1 cellular context compared by ENCODE assay signal in the genomic region with DNA sequence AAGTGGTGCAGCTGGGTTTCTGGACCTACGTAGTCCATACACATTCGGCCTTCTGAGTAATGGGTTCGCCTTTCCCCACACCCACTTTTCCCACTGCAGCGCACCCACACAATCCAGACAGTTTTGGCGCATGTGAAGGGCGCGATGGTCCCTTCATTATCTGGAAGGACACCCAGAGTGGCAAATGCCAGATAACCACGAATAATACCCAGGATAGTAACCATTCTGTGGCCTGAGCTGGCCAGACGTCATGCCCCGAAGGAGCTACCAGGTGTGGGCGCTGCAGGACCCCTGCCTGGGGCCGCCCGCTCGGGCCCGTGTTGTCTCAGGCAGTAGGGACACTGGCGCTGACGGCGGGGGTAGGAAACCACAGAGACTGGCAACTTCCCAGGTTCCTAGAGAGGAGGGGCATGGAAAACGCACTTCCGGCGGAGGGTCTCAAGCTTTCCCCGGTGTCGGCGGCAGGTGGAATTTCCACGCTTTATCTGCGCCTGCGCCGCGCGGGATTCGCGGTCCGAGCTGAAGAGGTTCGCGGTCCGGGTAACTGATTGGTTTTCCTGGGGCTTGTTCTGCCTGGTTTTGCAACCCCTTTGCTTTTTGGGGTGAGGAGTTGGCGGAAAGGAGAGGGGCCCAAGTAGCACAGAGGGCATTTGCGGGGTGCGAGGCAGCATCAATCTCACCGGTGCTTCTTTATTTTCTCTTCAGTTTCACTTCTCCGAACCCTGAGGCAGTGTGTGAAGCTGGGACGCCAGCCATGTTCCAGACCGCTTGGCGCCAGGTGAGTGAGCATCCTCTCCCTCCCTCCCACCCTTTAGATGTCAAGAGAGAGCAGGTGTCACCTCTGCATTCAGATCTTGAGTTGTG.
TF ChIP-seq lines count a peak whose summit lies in the region.

A gene (plus strand): TSS at position 441 of the 864 bp plus-strand sequence. CDS start 314 bp downstream, at position 755.

TF ChIP-seq in HEK293, 187 proteins besides CTCF, POLR2A, EP300 and RAD21 (continued from another document):
- TF ChIP-seq, protein P1, sequence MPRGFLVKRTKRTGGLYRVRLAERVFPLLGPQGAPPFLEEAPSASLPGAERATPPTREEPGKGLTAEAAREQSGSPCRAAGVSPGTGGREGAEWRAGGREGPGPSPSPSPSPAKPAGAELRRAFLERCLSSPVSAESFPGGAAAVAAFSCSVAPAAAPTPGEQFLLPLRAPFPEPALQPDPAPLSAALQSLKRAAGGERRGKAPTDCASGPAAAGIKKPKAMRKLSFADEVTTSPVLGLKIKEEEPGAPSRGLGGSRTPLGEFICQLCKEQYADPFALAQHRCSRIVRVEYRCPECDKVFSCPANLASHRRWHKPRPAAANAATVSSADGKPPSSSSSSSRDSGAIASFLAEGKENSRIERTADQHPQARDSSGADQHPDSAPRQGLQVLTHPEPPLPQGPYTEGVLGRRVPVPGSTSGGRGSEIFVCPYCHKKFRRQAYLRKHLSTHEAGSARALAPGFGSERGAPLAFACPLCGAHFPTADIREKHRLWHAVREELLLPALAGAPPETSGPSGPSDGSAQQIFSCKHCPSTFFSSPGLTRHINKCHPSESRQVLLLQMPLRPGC (tag by site-specific recombination; IDR thresholded peaks at IDR 0.05): no peak
- TF ChIP-seq ZBTB48 (tag by site-specific recombination; IDR thresholded peaks at IDR 0.05): no peak; the same call in 1 of the 2 replicates
- peak; percentile 77 for TF ChIP-seq ZNF341 (tag by site-specific recombination; IDR thresholded peaks at IDR 0.05; ENCODE audit: low read depth)
- no peak for TF ChIP-seq ZNF561 (tag by site-specific recombination; IDR thresholded peaks at IDR 0.05; ENCODE audit: borderline replicate concordance)
- TF ChIP-seq, protein P2, sequence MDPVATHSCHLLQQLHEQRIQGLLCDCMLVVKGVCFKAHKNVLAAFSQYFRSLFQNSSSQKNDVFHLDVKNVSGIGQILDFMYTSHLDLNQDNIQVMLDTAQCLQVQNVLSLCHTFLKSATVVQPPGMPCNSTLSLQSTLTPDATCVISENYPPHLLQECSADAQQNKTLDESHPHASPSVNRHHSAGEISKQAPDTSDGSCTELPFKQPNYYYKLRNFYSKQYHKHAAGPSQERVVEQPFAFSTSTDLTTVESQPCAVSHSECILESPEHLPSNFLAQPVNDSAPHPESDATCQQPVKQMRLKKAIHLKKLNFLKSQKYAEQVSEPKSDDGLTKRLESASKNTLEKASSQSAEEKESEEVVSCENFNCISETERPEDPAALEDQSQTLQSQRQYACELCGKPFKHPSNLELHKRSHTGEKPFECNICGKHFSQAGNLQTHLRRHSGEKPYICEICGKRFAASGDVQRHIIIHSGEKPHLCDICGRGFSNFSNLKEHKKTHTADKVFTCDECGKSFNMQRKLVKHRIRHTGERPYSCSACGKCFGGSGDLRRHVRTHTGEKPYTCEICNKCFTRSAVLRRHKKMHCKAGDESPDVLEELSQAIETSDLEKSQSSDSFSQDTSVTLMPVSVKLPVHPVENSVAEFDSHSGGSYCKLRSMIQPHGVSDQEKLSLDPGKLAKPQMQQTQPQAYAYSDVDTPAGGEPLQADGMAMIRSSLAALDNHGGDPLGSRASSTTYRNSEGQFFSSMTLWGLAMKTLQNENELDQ (tag by site-specific recombination; IDR thresholded peaks at IDR 0.05; ENCODE audit: low read depth): no peak
- TF ChIP-seq ZNF555 (tag by site-specific recombination; conservative IDR thresholded peaks at IDR 0.05): no peak
- TF ChIP-seq MEIS1 (CRISPR knock-in tag; IDR thresholded peaks at IDR 0.05; ENCODE audit: borderline replicate concordance): no peak
- no peak for TF ChIP-seq ZNF404 (tag by site-specific recombination; IDR thresholded peaks at IDR 0.05)
- TF ChIP-seq, protein P3, sequence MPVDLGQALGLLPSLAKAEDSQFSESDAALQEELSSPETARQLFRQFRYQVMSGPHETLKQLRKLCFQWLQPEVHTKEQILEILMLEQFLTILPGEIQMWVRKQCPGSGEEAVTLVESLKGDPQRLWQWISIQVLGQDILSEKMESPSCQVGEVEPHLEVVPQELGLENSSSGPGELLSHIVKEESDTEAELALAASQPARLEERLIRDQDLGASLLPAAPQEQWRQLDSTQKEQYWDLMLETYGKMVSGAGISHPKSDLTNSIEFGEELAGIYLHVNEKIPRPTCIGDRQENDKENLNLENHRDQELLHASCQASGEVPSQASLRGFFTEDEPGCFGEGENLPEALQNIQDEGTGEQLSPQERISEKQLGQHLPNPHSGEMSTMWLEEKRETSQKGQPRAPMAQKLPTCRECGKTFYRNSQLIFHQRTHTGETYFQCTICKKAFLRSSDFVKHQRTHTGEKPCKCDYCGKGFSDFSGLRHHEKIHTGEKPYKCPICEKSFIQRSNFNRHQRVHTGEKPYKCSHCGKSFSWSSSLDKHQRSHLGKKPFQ (tag by site-specific recombination; IDR thresholded peaks at IDR 0.05): no peak
- no peak for TF ChIP-seq TCF7L2 (IDR thresholded peaks at IDR 0.05; ENCODE audit: borderline replicate concordance, low read depth, low read length)
- TF ChIP-seq ZNF248 (tag by site-specific recombination; IDR thresholded peaks at IDR 0.05): no peak
- TF ChIP-seq, protein P4, sequence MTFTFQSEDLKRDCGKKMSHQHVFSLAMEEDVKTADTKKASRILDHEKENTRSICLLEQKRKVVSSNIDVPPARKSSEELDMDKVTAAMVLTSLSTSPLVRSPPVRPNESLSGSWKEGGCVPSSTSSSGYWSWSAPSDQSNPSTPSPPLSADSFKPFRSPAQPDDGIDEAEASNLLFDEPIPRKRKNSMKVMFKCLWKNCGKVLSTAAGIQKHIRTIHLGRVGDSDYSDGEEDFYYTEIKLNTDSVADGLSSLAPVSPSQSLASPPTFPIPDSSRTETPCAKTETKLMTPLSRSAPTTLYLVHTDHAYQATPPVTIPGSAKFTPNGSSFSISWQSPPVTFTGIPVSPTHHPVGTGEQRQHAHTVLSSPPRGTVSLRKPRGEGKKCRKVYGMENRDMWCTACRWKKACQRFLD (tag by site-specific recombination; IDR thresholded peaks at IDR 0.05): no peak
- no peak for TF ChIP-seq SCRT2 (tag by site-specific recombination; IDR thresholded peaks at IDR 0.05)
- TF ChIP-seq, protein P5, sequence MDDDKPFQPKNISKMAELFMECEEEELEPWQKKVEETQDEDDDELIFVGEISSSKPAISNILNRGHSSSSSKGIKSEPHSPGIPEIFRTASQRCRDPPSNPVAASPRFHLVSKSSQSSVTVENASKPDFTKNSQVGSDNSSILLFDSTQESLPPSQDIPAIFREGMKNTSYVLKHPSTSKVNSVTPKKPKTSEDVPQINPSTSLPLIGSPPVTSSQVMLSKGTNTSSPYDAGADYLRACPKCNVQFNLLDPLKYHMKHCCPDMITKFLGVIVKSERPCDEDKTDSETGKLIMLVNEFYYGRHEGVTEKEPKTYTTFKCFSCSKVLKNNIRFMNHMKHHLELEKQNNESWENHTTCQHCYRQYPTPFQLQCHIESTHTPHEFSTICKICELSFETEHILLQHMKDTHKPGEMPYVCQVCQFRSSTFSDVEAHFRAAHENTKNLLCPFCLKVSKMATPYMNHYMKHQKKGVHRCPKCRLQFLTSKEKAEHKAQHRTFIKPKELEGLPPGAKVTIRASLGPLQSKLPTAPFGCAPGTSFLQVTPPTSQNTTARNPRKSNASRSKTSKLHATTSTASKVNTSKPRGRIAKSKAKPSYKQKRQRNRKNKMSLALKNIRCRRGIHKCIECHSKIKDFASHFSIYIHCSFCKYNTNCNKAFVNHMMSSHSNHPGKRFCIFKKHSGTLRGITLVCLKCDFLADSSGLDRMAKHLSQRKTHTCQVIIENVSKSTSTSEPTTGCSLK (tag by site-specific recombination; IDR thresholded peaks at IDR 0.05): no peak
- no peak for TF ChIP-seq ZNF157 (tag by site-specific recombination; IDR thresholded peaks at IDR 0.05)
- TF ChIP-seq ZNF596 (tag by site-specific recombination; IDR thresholded peaks at IDR 0.05): no peak
- no peak for TF ChIP-seq ZNF658 (tag by site-specific recombination; IDR thresholded peaks at IDR 0.05)
- TF ChIP-seq, protein P6, sequence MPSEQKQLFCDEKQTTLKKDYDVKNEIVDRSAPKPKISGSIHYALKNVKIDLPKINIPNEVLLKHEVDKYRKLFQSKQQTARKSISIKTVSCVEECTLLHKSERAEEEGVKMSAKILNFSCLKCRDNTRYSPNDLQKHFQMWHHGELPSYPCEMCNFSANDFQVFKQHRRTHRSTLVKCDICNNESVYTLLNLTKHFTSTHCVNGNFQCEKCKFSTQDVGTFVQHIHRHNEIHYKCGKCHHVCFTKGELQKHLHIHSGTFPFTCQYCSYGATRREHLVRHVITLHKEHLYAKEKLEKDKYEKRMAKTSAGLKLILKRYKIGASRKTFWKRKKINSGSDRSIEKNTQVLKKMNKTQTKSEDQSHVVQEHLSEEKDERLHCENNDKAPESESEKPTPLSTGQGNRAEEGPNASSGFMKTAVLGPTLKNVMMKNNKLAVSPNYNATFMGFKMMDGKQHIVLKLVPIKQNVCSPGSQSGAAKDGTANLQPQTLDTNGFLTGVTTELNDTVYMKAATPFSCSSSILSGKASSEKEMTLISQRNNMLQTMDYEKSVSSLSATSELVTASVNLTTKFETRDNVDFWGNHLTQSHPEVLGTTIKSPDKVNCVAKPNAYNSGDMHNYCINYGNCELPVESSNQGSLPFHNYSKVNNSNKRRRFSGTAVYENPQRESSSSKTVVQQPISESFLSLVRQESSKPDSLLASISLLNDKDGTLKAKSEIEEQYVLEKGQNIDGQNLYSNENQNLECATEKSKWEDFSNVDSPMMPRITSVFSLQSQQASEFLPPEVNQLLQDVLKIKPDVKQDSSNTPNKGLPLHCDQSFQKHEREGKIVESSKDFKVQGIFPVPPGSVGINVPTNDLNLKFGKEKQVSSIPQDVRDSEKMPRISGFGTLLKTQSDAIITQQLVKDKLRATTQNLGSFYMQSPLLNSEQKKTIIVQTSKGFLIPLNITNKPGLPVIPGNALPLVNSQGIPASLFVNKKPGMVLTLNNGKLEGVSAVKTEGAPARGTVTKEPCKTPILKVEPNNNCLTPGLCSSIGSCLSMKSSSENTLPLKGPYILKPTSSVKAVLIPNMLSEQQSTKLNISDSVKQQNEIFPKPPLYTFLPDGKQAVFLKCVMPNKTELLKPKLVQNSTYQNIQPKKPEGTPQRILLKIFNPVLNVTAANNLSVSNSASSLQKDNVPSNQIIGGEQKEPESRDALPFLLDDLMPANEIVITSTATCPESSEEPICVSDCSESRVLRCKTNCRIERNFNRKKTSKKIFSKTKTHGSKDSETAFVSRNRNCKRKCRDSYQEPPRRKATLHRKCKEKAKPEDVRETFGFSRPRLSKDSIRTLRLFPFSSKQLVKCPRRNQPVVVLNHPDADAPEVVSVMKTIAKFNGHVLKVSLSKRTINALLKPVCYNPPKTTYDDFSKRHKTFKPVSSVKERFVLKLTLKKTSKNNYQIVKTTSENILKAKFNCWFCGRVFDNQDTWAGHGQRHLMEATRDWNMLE (tag by site-specific recombination; conservative IDR thresholded peaks at IDR 0.05; ENCODE audit: low read depth): peak; percentile 92
- TF ChIP-seq ZNF600 (tag by site-specific recombination; IDR thresholded peaks at IDR 0.05): peak; percentile 75; the same call in 1 of the 2 replicates
- no peak for TF ChIP-seq WT1 (tag by site-specific recombination; IDR thresholded peaks at IDR 0.05)
- no peak for TF ChIP-seq TRIM28 (IDR thresholded peaks at IDR 0.05; ENCODE audit: borderline replicate concordance, low read length)
- peak; percentile 57; the same call in 1 of the 2 replicates for TF ChIP-seq ZNF423 (tag by site-specific recombination; IDR thresholded peaks at IDR 0.05)
- no peak for TF ChIP-seq ZNF239 (tag by site-specific recombination; IDR thresholded peaks at IDR 0.05)
- no peak for TF ChIP-seq ZFP37 (tag by site-specific recombination; IDR thresholded peaks at IDR 0.05)
- TF ChIP-seq, protein P7, sequence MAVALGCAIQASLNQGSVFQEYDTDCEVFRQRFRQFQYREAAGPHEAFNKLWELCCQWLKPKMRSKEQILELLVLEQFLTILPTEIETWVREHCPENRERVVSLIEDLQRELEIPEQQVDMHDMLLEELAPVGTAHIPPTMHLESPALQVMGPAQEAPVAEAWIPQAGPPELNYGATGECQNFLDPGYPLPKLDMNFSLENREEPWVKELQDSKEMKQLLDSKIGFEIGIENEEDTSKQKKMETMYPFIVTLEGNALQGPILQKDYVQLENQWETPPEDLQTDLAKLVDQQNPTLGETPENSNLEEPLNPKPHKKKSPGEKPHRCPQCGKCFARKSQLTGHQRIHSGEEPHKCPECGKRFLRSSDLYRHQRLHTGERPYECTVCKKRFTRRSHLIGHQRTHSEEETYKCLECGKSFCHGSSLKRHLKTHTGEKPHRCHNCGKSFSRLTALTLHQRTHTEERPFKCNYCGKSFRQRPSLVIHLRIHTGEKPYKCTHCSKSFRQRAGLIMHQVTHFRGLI (tag by site-specific recombination; IDR thresholded peaks at IDR 0.05): no peak
